Comparison of ENCODE assay signal across 8 cellular contexts in genomic region chr6:108565091-108565766, GRCh38. TPM values are rescaled to one million over a fixed set of nuclear protein-coding genes. Genes with fewer than 3 reads are reported as not detected.
DNase-seq lines count a peak whose midpoint lies in the region; ATAC-seq and TF ChIP-seq lines count a peak whose summit lies in the region.

No MANE protein-coding gene starts in this region.

- no peaks in the 10 kb centered on the region for H3K9me3 ChIP-seq in stomach

- no peak for TF ChIP-seq POLR2A in erythroblast (IDR thresholded peaks at IDR 0.05; ENCODE audit: low read length)
- TF ChIP-seq POLR2A in stomach (IDR thresholded peaks at IDR 0.05) = no peak

- no peak for TF ChIP-seq EP300 in stomach (IDR thresholded peaks at IDR 0.05)

- intact Hi-C loops in stomach (cut with DNase I; ENCODE audit: low total_unique reads) = no loop called here

- CTCF ChIA-PET in AG04449 (lab: Yijun Ruan, JAX) = interaction anchor here (1.8 kb wide), 1 partner anchor 271 kb away, joined by 7 read pairs; no protein-coding TSS in a partner anchor

- TF ChIP-seq CTCF in AG04449 (IDR thresholded peaks at IDR 0.05; ENCODE audit: insufficient read depth, low read length, missing control alignments) = no peak
- TF ChIP-seq CTCF in stomach (IDR thresholded peaks at IDR 0.05) = no peak

- peaks cover 20 to 44% (median 37%) of the 10 kb centered on the region in 4 donors for H3K36me3 ChIP-seq in stomach

- H3K27ac ChIP-seq in stomach = peak overlapping the region; percentile 57 to 100 (median 100)

- DNase-seq in AG04449 (ENCODE audit: low read depth, low spot score) (no peak), SIG-M5 (lab: John Stamatoyannopoulos, UW) (peak; percentile 65), erythroblast (lab: John Stamatoyannopoulos, UW) (peak; percentile 73 to 84), stomach (no peak), DMS153 treated with DMSO at 0.1 percent for 48 hours (lab: John Stamatoyannopoulos, UW; ENCODE audit: unreplicated experiment) (no peak)
- DNase-seq in stimulated activated CD4-positive, alpha-beta T cell treated with anti-CD3 and anti-CD28 coated beads, Interleukin-4, amount 100 ng/mL, for 1 hour = no peak

- WGBS in stomach, 5 donors = 21 to 29% (median 27%) methylated on average over 4 of the region's 4 CpGs

- peaks cover 38 to 77% (median 68%) of the 10 kb centered on the region in 4 donors for H3K4me1 ChIP-seq in stomach

- H3K27me3 ChIP-seq in stomach = no peaks in the 10 kb centered on the region

- POLR2A ChIA-PET in AG04449 (lab: Yijun Ruan, JAX) = no interaction called here

- 0 out of 2 replicates have a peak overlapping the region, but pooled peaks have one; percentile 10 for H3K4me3 ChIP-seq in AG04449 (ENCODE audit: low read depth, low read length)
- H3K4me3 ChIP-seq in stomach = peak overlapping the region; percentile 89 to 96 (median 92)

- peak; percentile 85 for ATAC-seq in GM18909 (IDR thresholded peaks at IDR 0.05; ENCODE audit: poor library complexity, unreplicated experiment)
- peak; percentile 68 for ATAC-seq in HG03097 (IDR thresholded peaks at IDR 0.05; ENCODE audit: low FRiP score, unreplicated experiment)

RNA-seq across cellular contexts. Expression of gene FOXO3, which starts 4.5 kb away (rescaled TPM):
- total RNA-seq in stomach = 10 to 100 TPM; 33.3 to 89.8 (median 78.6) TPM
- 10 to 100 TPM; 13.0 to 21.2 (median 14.4) TPM for polyA plus RNA-seq in stomach

Comparison
In these comparisons a context has a peak if more than half of its experiments do, and no peak if none do; other contexts are left out.
1. DNase-seq: peak in SIG-M5 (single experiment) and erythroblast (2 of 2); none in AG04449 (single experiment), stomach (single experiment), DMS153 treated with DMSO at 0.1 percent for 48 hours (single experiment) and stimulated activated CD4-positive, alpha-beta T cell treated with anti-CD3 and anti-CD28 coated beads, Interleukin-4, amount 100 ng/mL, for 1 hour (single experiment).